1 cellular context compared by ENCODE assay signal in genomic region chr22:21735198-21736083, GRCh38.
TF ChIP-seq lines count a peak whose summit lies in the region.

Gene YPEL1, minus strand, starts transcription at chr22:21735794. Its CDS starts 25,050 bp downstream, at chr22:21710744.

TF ChIP-seq in GM12878, 131 proteins besides CTCF, POLR2A, EP300 and RAD21 (continued from another document and continues in another):
- TF ChIP-seq HCFC1 (IDR thresholded peaks at IDR 0.05; ENCODE audit: low read length), result no peak
- TF ChIP-seq, protein P1, sequence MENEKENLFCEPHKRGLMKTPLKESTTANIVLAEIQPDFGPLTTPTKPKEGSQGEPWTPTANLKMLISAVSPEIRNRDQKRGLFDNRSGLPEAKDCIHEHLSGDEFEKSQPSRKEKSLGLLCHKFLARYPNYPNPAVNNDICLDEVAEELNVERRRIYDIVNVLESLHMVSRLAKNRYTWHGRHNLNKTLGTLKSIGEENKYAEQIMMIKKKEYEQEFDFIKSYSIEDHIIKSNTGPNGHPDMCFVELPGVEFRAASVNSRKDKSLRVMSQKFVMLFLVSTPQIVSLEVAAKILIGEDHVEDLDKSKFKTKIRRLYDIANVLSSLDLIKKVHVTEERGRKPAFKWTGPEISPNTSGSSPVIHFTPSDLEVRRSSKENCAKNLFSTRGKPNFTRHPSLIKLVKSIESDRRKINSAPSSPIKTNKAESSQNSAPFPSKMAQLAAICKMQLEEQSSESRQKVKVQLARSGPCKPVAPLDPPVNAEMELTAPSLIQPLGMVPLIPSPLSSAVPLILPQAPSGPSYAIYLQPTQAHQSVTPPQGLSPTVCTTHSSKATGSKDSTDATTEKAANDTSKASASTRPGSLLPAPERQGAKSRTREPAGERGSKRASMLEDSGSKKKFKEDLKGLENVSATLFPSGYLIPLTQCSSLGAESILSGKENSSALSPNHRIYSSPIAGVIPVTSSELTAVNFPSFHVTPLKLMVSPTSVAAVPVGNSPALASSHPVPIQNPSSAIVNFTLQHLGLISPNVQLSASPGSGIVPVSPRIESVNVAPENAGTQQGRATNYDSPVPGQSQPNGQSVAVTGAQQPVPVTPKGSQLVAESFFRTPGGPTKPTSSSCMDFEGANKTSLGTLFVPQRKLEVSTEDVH (IDR thresholded peaks at IDR 0.05; ENCODE audit: low read depth, partially characterized antibody), result no peak
- TF ChIP-seq HDAC6 (IDR thresholded peaks at IDR 0.05; ENCODE audit: unreplicated experiment), result no peak
- no peak for TF ChIP-seq MYB (IDR thresholded peaks at IDR 0.05; ENCODE audit: borderline replicate concordance, low read depth, low read length)
- no peak for TF ChIP-seq NFIC (IDR thresholded peaks at IDR 0.05; ENCODE audit: low read depth, low read length)
- peak; percentile 74; the same call in 1 of the 2 replicates for TF ChIP-seq DPF2 (IDR thresholded peaks at IDR 0.05)
- TF ChIP-seq PAX8 (IDR thresholded peaks at IDR 0.05), result no peak
- TF ChIP-seq, protein P2, sequence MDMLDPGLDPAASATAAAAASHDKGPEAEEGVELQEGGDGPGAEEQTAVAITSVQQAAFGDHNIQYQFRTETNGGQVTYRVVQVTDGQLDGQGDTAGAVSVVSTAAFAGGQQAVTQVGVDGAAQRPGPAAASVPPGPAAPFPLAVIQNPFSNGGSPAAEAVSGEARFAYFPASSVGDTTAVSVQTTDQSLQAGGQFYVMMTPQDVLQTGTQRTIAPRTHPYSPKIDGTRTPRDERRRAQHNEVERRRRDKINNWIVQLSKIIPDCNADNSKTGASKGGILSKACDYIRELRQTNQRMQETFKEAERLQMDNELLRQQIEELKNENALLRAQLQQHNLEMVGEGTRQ (IDR thresholded peaks at IDR 0.05; ENCODE audit: borderline replicate concordance, low read depth, low read length), result no peak; the same call in 1 of the 2 replicates
- TF ChIP-seq, protein P3, sequence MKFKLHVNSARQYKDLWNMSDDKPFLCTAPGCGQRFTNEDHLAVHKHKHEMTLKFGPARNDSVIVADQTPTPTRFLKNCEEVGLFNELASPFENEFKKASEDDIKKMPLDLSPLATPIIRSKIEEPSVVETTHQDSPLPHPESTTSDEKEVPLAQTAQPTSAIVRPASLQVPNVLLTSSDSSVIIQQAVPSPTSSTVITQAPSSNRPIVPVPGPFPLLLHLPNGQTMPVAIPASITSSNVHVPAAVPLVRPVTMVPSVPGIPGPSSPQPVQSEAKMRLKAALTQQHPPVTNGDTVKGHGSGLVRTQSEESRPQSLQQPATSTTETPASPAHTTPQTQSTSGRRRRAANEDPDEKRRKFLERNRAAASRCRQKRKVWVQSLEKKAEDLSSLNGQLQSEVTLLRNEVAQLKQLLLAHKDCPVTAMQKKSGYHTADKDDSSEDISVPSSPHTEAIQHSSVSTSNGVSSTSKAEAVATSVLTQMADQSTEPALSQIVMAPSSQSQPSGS (IDR thresholded peaks at IDR 0.05; ENCODE audit: low read length), result no peak
- TF ChIP-seq ZSCAN29 (IDR thresholded peaks at IDR 0.05), result 0 out of 2 replicates have a peak, but pooled peaks have one; percentile 40
- TF ChIP-seq RUNX3 (IDR thresholded peaks at IDR 0.05; ENCODE audit: low read length), result peak; percentile 11; the same call in 1 of the 2 replicates
- no peak for TF ChIP-seq SMAD1 (IDR thresholded peaks at IDR 0.05; ENCODE audit: low read depth, partially characterized antibody)
- no peak for TF ChIP-seq ZBED1 (IDR thresholded peaks at IDR 0.05; ENCODE audit: borderline replicate concordance)
- no peak for TF ChIP-seq SIN3A (IDR thresholded peaks at IDR 0.05; ENCODE audit: low read depth, low read length)
- TF ChIP-seq, protein P4, sequence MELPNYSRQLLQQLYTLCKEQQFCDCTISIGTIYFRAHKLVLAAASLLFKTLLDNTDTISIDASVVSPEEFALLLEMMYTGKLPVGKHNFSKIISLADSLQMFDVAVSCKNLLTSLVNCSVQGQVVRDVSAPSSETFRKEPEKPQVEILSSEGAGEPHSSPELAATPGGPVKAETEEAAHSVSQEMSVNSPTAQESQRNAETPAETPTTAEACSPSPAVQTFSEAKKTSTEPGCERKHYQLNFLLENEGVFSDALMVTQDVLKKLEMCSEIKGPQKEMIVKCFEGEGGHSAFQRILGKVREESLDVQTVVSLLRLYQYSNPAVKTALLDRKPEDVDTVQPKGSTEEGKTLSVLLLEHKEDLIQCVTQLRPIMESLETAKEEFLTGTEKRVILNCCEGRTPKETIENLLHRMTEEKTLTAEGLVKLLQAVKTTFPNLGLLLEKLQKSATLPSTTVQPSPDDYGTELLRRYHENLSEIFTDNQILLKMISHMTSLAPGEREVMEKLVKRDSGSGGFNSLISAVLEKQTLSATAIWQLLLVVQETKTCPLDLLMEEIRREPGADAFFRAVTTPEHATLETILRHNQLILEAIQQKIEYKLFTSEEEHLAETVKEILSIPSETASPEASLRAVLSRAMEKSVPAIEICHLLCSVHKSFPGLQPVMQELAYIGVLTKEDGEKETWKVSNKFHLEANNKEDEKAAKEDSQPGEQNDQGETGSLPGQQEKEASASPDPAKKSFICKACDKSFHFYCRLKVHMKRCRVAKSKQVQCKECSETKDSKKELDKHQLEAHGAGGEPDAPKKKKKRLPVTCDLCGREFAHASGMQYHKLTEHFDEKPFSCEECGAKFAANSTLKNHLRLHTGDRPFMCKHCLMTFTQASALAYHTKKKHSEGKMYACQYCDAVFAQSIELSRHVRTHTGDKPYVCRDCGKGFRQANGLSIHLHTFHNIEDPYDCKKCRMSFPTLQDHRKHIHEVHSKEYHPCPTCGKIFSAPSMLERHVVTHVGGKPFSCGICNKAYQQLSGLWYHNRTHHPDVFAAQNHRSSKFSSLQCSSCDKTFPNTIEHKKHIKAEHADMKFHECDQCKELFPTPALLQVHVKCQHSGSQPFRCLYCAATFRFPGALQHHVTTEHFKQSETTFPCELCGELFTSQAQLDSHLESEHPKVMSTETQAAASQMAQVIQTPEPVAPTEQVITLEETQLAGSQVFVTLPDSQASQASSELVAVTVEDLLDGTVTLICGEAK (IDR thresholded peaks at IDR 0.05; ENCODE audit: borderline replicate concordance), result peak; percentile 25; the same call in 1 of the 2 replicates
- TF ChIP-seq SREBF2 (IDR thresholded peaks at IDR 0.05; ENCODE audit: low read length), result no peak
- TF ChIP-seq SMARCA5 (IDR thresholded peaks at IDR 0.05), result peak; percentile 63; the same call in 1 of the 2 replicates
- TF ChIP-seq RELB (IDR thresholded peaks at IDR 0.05; ENCODE audit: low read depth), result no peak
- TF ChIP-seq CHD1 (IDR thresholded peaks at IDR 0.05; ENCODE audit: low read depth, low read length), result no peak
- TF ChIP-seq, protein P5, sequence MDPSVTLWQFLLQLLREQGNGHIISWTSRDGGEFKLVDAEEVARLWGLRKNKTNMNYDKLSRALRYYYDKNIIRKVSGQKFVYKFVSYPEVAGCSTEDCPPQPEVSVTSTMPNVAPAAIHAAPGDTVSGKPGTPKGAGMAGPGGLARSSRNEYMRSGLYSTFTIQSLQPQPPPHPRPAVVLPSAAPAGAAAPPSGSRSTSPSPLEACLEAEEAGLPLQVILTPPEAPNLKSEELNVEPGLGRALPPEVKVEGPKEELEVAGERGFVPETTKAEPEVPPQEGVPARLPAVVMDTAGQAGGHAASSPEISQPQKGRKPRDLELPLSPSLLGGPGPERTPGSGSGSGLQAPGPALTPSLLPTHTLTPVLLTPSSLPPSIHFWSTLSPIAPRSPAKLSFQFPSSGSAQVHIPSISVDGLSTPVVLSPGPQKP (IDR thresholded peaks at IDR 0.05; ENCODE audit: low read depth, low read length), result no peak
- TF ChIP-seq CREM (IDR thresholded peaks at IDR 0.05; ENCODE audit: low read depth), result no peak
- no peak for TF ChIP-seq SIX5 (IDR thresholded peaks at IDR 0.05; ENCODE audit: low read depth, low read length, severe bottlenecking)
- no peak for TF ChIP-seq RELA (IDR thresholded peaks at IDR 0.05; ENCODE audit: borderline replicate concordance, partially characterized antibody)
- TF ChIP-seq MTA3 (IDR thresholded peaks at IDR 0.05; ENCODE audit: borderline replicate concordance, low read length), result no peak
- no peak for TF ChIP-seq POU2F2 (IDR thresholded peaks at IDR 0.05; ENCODE audit: borderline replicate concordance, low read depth, low read length)
- TF ChIP-seq SRF (IDR thresholded peaks at IDR 0.05; ENCODE audit: low read depth in 2 of 2, low read length in 2 of 2), result no peak
- TF ChIP-seq NFYA (IDR thresholded peaks at IDR 0.05; ENCODE audit: borderline replicate concordance, low read depth, low read length), result no peak
- TF ChIP-seq, protein P6, sequence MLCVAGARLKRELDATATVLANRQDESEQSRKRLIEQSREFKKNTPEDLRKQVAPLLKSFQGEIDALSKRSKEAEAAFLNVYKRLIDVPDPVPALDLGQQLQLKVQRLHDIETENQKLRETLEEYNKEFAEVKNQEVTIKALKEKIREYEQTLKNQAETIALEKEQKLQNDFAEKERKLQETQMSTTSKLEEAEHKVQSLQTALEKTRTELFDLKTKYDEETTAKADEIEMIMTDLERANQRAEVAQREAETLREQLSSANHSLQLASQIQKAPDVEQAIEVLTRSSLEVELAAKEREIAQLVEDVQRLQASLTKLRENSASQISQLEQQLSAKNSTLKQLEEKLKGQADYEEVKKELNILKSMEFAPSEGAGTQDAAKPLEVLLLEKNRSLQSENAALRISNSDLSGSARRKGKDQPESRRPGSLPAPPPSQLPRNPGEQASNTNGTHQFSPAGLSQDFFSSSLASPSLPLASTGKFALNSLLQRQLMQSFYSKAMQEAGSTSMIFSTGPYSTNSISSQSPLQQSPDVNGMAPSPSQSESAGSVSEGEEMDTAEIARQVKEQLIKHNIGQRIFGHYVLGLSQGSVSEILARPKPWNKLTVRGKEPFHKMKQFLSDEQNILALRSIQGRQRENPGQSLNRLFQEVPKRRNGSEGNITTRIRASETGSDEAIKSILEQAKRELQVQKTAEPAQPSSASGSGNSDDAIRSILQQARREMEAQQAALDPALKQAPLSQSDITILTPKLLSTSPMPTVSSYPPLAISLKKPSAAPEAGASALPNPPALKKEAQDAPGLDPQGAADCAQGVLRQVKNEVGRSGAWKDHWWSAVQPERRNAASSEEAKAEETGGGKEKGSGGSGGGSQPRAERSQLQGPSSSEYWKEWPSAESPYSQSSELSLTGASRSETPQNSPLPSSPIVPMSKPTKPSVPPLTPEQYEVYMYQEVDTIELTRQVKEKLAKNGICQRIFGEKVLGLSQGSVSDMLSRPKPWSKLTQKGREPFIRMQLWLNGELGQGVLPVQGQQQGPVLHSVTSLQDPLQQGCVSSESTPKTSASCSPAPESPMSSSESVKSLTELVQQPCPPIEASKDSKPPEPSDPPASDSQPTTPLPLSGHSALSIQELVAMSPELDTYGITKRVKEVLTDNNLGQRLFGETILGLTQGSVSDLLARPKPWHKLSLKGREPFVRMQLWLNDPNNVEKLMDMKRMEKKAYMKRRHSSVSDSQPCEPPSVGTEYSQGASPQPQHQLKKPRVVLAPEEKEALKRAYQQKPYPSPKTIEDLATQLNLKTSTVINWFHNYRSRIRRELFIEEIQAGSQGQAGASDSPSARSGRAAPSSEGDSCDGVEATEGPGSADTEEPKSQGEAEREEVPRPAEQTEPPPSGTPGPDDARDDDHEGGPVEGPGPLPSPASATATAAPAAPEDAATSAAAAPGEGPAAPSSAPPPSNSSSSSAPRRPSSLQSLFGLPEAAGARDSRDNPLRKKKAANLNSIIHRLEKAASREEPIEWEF (IDR thresholded peaks at IDR 0.05; ENCODE audit: insufficient replicate concordance, low read depth, low read length), result no peak
- no peak for TF ChIP-seq SKIL (IDR thresholded peaks at IDR 0.05; ENCODE audit: low read depth, poor library complexity, severe bottlenecking)
- no peak for TF ChIP-seq MEF2A (IDR thresholded peaks at IDR 0.05; ENCODE audit: insufficient read depth, low read depth, low read length)
- no peak for TF ChIP-seq CHD2 (IDR thresholded peaks at IDR 0.05; ENCODE audit: borderline replicate concordance, low read depth, low read length)
